8 cellular contexts compared by ENCODE assay signal in the genomic region with DNA sequence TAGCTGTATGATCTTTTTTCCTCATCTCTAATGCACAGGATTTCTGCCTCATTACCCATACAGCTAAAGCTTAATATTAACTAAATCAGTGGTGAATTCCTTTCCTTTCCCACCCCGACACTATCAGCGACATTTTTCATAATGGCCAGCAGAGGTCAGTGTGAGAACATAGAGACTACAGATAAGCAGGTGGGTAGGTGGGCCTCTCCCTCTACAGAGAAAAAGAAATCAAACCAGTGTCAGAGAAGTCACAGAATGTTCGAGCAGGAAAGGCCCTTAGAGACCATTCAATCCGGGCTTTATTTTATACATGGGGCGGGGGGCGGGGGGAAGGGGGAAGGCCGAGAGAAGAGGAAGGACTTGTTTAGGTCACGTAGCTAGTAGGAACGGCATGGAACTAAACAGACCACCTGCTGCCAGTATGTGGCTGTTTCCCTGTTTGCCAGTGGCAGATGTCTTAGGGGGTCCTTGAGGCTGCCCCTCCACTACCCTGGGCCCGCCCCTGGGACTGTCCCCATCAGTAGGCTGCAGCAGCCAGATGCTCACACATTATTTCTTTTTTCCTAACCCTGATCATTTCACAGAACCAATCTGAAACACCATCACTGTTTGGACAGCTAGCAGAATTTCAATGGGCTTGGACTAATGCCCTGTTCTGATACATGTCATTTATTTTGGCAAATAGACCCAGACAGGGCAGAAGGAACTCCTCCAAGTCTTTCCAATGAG.
DNase-seq lines count a peak whose midpoint lies in the region; ATAC-seq and TF ChIP-seq lines count a peak whose summit lies in the region.

No MANE protein-coding gene starts in this region.

- H3K4me3 Mint-ChIP-seq in endothelial cell (ENCODE audit: unreplicated experiment), result no peak overlapping the region
- no peak overlapping the region for H3K4me3 Mint-ChIP-seq in neural progenitor cell

- no peaks in the 10 kb centered on the region for H3K79me2 ChIP-seq in neural progenitor cell (ENCODE audit: low read depth)

- no peaks in the 10 kb centered on the region for H3K4me1 ChIP-seq in neural progenitor cell

- H3K9me3 ChIP-seq in neural progenitor cell (ENCODE audit: low read depth), result no peaks in the 10 kb centered on the region

- no peaks in the 10 kb centered on the region for H4K20me1 ChIP-seq in neural progenitor cell (ENCODE audit: low read depth)

- H3K4me1 Mint-ChIP-seq in endothelial cell (ENCODE audit: unreplicated experiment) (no peaks in the 10 kb centered on the region), neural progenitor cell (peaks cover 47% of the 10 kb centered on the region)

- H3K27ac Mint-ChIP-seq in endothelial cell (ENCODE audit: unreplicated experiment) (no peak overlapping the region), neural progenitor cell (peak overlapping the region; percentile 95)

- H2AFZ ChIP-seq in neural progenitor cell (replicated peaks), result no peak overlapping the region

- in situ Hi-C loops in ACHN (cut with HindIII; ENCODE audit: low pct_ligation_motif_present, low pct_unique_long_range_greater_than_20kb, low sequenced_read_pairs), result no loop called here

- H3K27ac ChIP-seq in neural progenitor cell, result no peak overlapping the region

- peak; percentile 40 for TF ChIP-seq CTCF in GM12864 (IDR thresholded peaks at IDR 0.05; ENCODE audit: low read depth, low read length, missing control alignments)
- peak; percentile 59 for TF ChIP-seq CTCF in endothelial cell (IDR thresholded peaks at IDR 0.05; ENCODE audit: unreplicated experiment)
- peak; percentile 79 for TF ChIP-seq CTCF in neural progenitor cell (IDR thresholded peaks at IDR 0.05)

- no peak overlapping the region for H3K4me3 ChIP-seq in GM12864 (ENCODE audit: low read depth, low read length)
- H3K4me3 ChIP-seq in neural progenitor cell, result no peak overlapping the region

- peak; percentile 68 for ATAC-seq in HG03135 (IDR thresholded peaks at IDR 0.05; ENCODE audit: unreplicated experiment)
- ATAC-seq in GM21723 (IDR thresholded peaks at IDR 0.05; ENCODE audit: unreplicated experiment), result no peak

- H3K27me3 ChIP-seq in neural progenitor cell, result no peaks in the 10 kb centered on the region

- H3K4me2 ChIP-seq in neural progenitor cell, result no peak overlapping the region

- no peaks in the 10 kb centered on the region for H3K36me3 ChIP-seq in neural progenitor cell

- peaks cover 2% of the 10 kb centered on the region for H3K27me3 Mint-ChIP-seq in endothelial cell (ENCODE audit: unreplicated experiment)
- H3K27me3 Mint-ChIP-seq in neural progenitor cell (ENCODE audit: insufficient read depth, low read depth), result peaks cover 2% of the 10 kb centered on the region

- no peaks in the 10 kb centered on the region for H3K36me3 Mint-ChIP-seq in endothelial cell (ENCODE audit: low read depth, unreplicated experiment)
- peaks cover 42% of the 10 kb centered on the region for H3K36me3 Mint-ChIP-seq in neural progenitor cell

- no peaks in the 10 kb centered on the region for H3F3A ChIP-seq in neural progenitor cell (ENCODE audit: low read depth)

- H3K9me3 Mint-ChIP-seq in endothelial cell (ENCODE audit: unreplicated experiment), result no peaks in the 10 kb centered on the region
- H3K9me3 Mint-ChIP-seq in neural progenitor cell, result no peaks in the 10 kb centered on the region

- H3K9ac ChIP-seq in neural progenitor cell, result no peak overlapping the region

- peak; percentile 77 for DNase-seq in ACHN
- DNase-seq in GM12864 (ENCODE audit: low read depth), result no peak
- DNase-seq in NCI-H774 (lab: John Stamatoyannopoulos, UW), result peak; percentile 1
- DNase-seq in endothelial cell (ENCODE audit: low spot score), result peak; percentile 10
- DNase-seq in neural progenitor cell (ENCODE audit: low spot score), result peak; percentile 72
- no peak for DNase-seq in foreskin melanocyte

Comparison
In these comparisons a context has a peak if more than half of its experiments do, and no peak if none do; other contexts are left out.
1. DNase-seq: peak in ACHN (single experiment), NCI-H774 (single experiment), endothelial cell (single experiment) and neural progenitor cell (single experiment); none in GM12864 (single experiment) and foreskin melanocyte (single experiment).
2. Peak in every context shown above with its lines, with median percentiles within 50 percentile points of each other: CTCF ChIP-seq.